Comparison of ENCODE assay signal across 9 cellular contexts in genomic region chr1:27117733-27118439, GRCh38. TPM values are rescaled to one million over a fixed set of nuclear protein-coding genes. Genes with fewer than 3 reads are reported as not detected.
DNase-seq lines count a peak whose midpoint lies in the region; ATAC-seq and TF ChIP-seq lines count a peak whose summit lies in the region.
"Had no signal": no experiment of that assay in that cellular context is flagged by ENCODE, and none has a peak within 500 bp of the region (broad histone marks: within the 10 kb centered on the region; RNA-seq: fewer than 3 reads in every experiment).

No MANE protein-coding gene starts in this region.

- TF ChIP-seq EP300 in stomach (IDR thresholded peaks at IDR 0.05) = no peak

- no peak for TF ChIP-seq CTCF in stomach (IDR thresholded peaks at IDR 0.05)

- WGBS in stomach, 5 donors = 60 to 73% (median 68%) methylated on average over 9 to 12 of the region's 12 CpGs

- H3K27ac ChIP-seq in caudate nucleus (ENCODE audit: low read depth, low read length) = peak overlapping the region; percentile 77
- H3K27ac ChIP-seq in stomach = peak overlapping the region; percentile 47 to 89 (median 74)

- H3K36me3 ChIP-seq in stomach = peaks cover 0 to 32% (median 15%) of the 10 kb centered on the region in 4 donors

- intact Hi-C loops in stomach (cut with DNase I; ENCODE audit: low total_unique reads) = no loop called here

- DNase-seq in M059J (ENCODE audit: low read depth) (peak; percentile 66), caudate nucleus (lab: John Stamatoyannopoulos, UW) (peak in 3 of 61 donors; percentile 32 to 69 (median 53)), left kidney (ENCODE audit: low read depth, low spot score) (peak; percentile 24), stomach (no peak), dedifferentiated amniotic fluid mesenchymal stem cell (ENCODE audit: extremely low spot score) (no peak), SHP77 (lab: John Stamatoyannopoulos, UW) (no peak), KG1 (lab: John Stamatoyannopoulos, UW) (no peak)
- DNase-seq: MV-4-11 had no signal

- no peak for ATAC-seq in GM21423 (IDR thresholded peaks at IDR 0.05; ENCODE audit: unreplicated experiment)

- H3K9me3 ChIP-seq in stomach = no peaks in the 10 kb centered on the region

- H3K27me3 ChIP-seq in stomach = no peaks in the 10 kb centered on the region

- no peak for TF ChIP-seq POLR2A in stomach (IDR thresholded peaks at IDR 0.05)

- H3K4me1 ChIP-seq in stomach = peaks cover 51 to 100% (median 76%) of the 10 kb centered on the region in 4 donors

- no peak overlapping the region for H3K4me3 ChIP-seq in stomach

RNA-seq across cellular contexts. Expression of gene SLC9A1, which starts 37.0 kb away (rescaled TPM):
- 10.0 and 24.1 TPM in 2 replicates for total RNA-seq in M059J (2014; rRNA removed; shearing (Covaris generic))
- total RNA-seq in stomach = 100 to 1,000 TPM in 1 of 5 donors, 10 to 100 TPM in 4; 25.7 to 132 (median 42.0) TPM
- polyA plus RNA-seq in stomach = 10 to 100 TPM; 16.3 to 27.6 (median 19.2) TPM

Comparison
In these comparisons a context has a peak if more than half of its experiments do, and no peak if none do; other contexts are left out.
1. DNase-seq: peak in M059J (single experiment) and left kidney (single experiment); none in stomach (single experiment), dedifferentiated amniotic fluid mesenchymal stem cell (single experiment), SHP77 (0 of 2) and KG1 (single experiment).